ENCODE assay signal across 26 cellular contexts in genomic region chr18:36947820-36948348, GRCh38.
A peak's percentile ranks its signal among the peaks of the same experiment; 100 is the strongest.
DNase-seq lines count a peak whose midpoint lies in the region; FAIRE-seq and TF ChIP-seq lines count a peak whose summit lies in the region.
"Had no signal": no experiment of that assay in that cellular context is flagged by ENCODE, and none has a peak within 500 bp of the region (broad histone marks: within the 10 kb centered on the region; RNA-seq: fewer than 3 reads in every experiment).

No MANE protein-coding gene starts in this region.

- H3K4me3 ChIP-seq in Caco-2 (ENCODE audit: low read depth, low read length) = no peak overlapping the region
- H3K4me3 ChIP-seq in HUES64 (ENCODE audit: low read length) = peak overlapping the region; percentile 28
- peak overlapping the region in 1 of 4 experiments; percentile 19; a peak in 1 of 8 replicates for H3K4me3 ChIP-seq in H1 (ENCODE audit: extremely low read depth in 1 of 4, insufficient read depth in 2 of 4, low read depth in 3 of 4, low read length in 4 of 4)
- H3K4me3 ChIP-seq in small intestine (ENCODE audit: low read depth in 1 of 2, low read length in 2 of 2) = no peak overlapping the region
- H3K4me3 ChIP-seq: dorsolateral prefrontal cortex, lung, prostate gland, sigmoid colon had no signal

- CTCF ChIA-PET in Caco-2 (lab: Charles Lee) (no interaction called here), H1 (lab: Charles Lee; ENCODE audit: partially characterized antibody) (interaction anchor here (0.7 to 1.4 kb wide), 4 partner anchors 13 to 388 kb away, joined by 3 read pairs; no protein-coding TSS in a partner anchor)

- peaks cover 5% of the 10 kb centered on the region for H3K9me3 Mint-ChIP-seq in Caco-2 (ENCODE audit: unreplicated experiment)
- H3K9me3 Mint-ChIP-seq: activated naive CD8-positive, alpha-beta T cell treated with anti-CD3 and anti-CD28 coated beads, Interleukin-2, amount 10 ng/mL, durations not matched to agents 7 days and 5 days; CD8-positive, alpha-beta T cell; central memory CD8-positive, alpha-beta T cell had no signal

- peak overlapping the region; percentile 58 for H4K5ac ChIP-seq in H1 (ENCODE audit: insufficient read length, low read depth, low read length)

- H3K79me2 ChIP-seq in H1 (ENCODE audit: control insufficient read depth in 1 of 2, insufficient read depth in 2 of 2, low read length in 2 of 2) = no peaks in the 10 kb centered on the region

- H4K8ac ChIP-seq in H1 (ENCODE audit: extremely low read depth, insufficient read depth, low read length) = no peak overlapping the region

- TF ChIP-seq POLR2A in H1 (IDR thresholded peaks at IDR 0.05; ENCODE audit: control extremely low read depth in 1 of 2, low read depth in 2 of 2, low read length in 2 of 2) = no peak

- H3K4ac ChIP-seq in H1 (replicated peaks; ENCODE audit: insufficient read length, low read depth, low read length) = no peak overlapping the region

- no peak overlapping the region for H3K23ac ChIP-seq in H1 (ENCODE audit: insufficient read length)

- H3K9me3 ChIP-seq in Caco-2 (no peaks in the 10 kb centered on the region), HUES64 (ENCODE audit: insufficient read depth, low read depth, low read length) (no peaks in the 10 kb centered on the region), H1 (ENCODE audit: insufficient read depth in 2 of 2, low read depth in 1 of 2, low read length in 1 of 2) (no peaks in the 10 kb centered on the region), small intestine (ENCODE audit: control insufficient read depth, low read depth) (no peaks in the 10 kb centered on the region)
- H3K9me3 ChIP-seq: prostate gland, sigmoid colon had no signal

- H3K56ac ChIP-seq in H1 (replicated peaks; ENCODE audit: insufficient read length, low read depth, low read length) = no peak overlapping the region

- peak overlapping the region; percentile 91; the same call in 1 of the 2 replicates for H2BK5ac ChIP-seq in H1 (ENCODE audit: low read depth, low read length)

- no peak overlapping the region; the same call in 1 of the 2 replicates for H2BK12ac ChIP-seq in H1 (ENCODE audit: low read depth, low read length)

- H4K91ac ChIP-seq in H1 (replicated peaks; ENCODE audit: insufficient read length, low read length) = no peak overlapping the region

- H3K4me3 Mint-ChIP-seq in Caco-2 (ENCODE audit: unreplicated experiment) = peak overlapping the region; percentile 59
- H3K4me3 Mint-ChIP-seq: activated B cell treated with CpG ODN at 0.5 μM for 24 hours; activated naive CD8-positive, alpha-beta T cell treated with anti-CD3 and anti-CD28 coated beads, Interleukin-2, amount 10 ng/mL, durations not matched to agents 7 days and 5 days; CD8-positive, alpha-beta T cell; central memory CD8-positive, alpha-beta T cell had no signal

- no peak overlapping the region for H2BK20ac ChIP-seq in H1 (ENCODE audit: low read length)

- H3K14ac ChIP-seq in H1 (ENCODE audit: insufficient read length) = no peak overlapping the region

- POLR2A ChIA-PET in Caco-2 (lab: Charles Lee) = interaction anchor here (0.5 kb wide), 1 partner anchor 119 kb away, joined by 3 read pairs; the partner anchor contains the start of gene KIAA1328
- POLR2A ChIA-PET in H1 (lab: Charles Lee; ENCODE audit: partially characterized antibody) = interaction anchor here (1.2 to 1.3 kb wide), 2 partner anchors 13 to 14 kb away, joined by 3 read pairs; no protein-coding TSS in a partner anchor

- no peaks in the 10 kb centered on the region for H3K79me1 ChIP-seq in H1 (ENCODE audit: low read depth, low read length)

- no peak overlapping the region for H2BK120ac ChIP-seq in H1 (replicated peaks; ENCODE audit: low read depth, low read length)

- WGBS in HUES64 = 72% methylated on average over 6 of the region's 6 CpGs
- 38% methylated on average over 6 of the region's 6 CpGs; no CpG with 5 or more reads in 1 of the 2 experiments for WGBS in H1 (ENCODE audit: extremely low coverage in 1 of 2, insufficient coverage in 1 of 2, insufficient read length in 1 of 2, insufficient replicate concordance in 2 of 2, low coverage in 1 of 2, low lambda C conversion rate in 2 of 2, missing lambda C conversion rate in 1 of 2), 2 experiments
- 87 to 93% (median 92%) methylated on average over 6 of the region's 6 CpGs for WGBS in small intestine, 3 donors

- TF ChIP-seq CTCF in Caco-2 (IDR thresholded peaks at IDR 0.05; ENCODE audit: insufficient read depth in 1 of 2, low read depth in 1 of 2, low read length in 1 of 2, severe bottlenecking in 1 of 2, unreplicated experiment in 1 of 2) (no peak), H1 (IDR thresholded peaks at IDR 0.05; ENCODE audit: control extremely low read depth in 1 of 3, insufficient read depth in 1 of 3, low read depth in 1 of 3, low read length in 3 of 3) (no peak)

- H3K4me1 ChIP-seq in Caco-2 (no peaks in the 10 kb centered on the region), HUES64 (ENCODE audit: insufficient read depth, low read length) (peaks cover 58% of the 10 kb centered on the region), H1 (replicated peaks in 1 of 4; ENCODE audit: control insufficient read depth in 3 of 4, insufficient read depth in 4 of 4, low read length in 3 of 4) (peaks cover 0 to 27% (median 4%) of the 10 kb centered on the region in 4 experiments; a peak in 5 of 7 replicates), small intestine (ENCODE audit: control insufficient read depth in 2 of 2, insufficient read depth in 1 of 2, low read depth in 1 of 2, low read length in 1 of 2) (no peaks in the 10 kb centered on the region)
- H3K4me1 ChIP-seq: prostate gland, sigmoid colon had no signal

- TF ChIP-seq RAD21 in H1 (IDR thresholded peaks at IDR 0.05 in 1 of 2, conservative IDR thresholded peaks at IDR 0.05 in 1 of 2; ENCODE audit: low read depth in 2 of 2, low read length in 2 of 2) = peak in 1 of 2 experiments; percentile 14; a peak in 1 of 4 replicates

- FAIRE-seq in H1 (lab: Jason Lieb, UNC) (peak; percentile 99), small intestine (lab: Jason Lieb, UNC) (no peak)
- FAIRE-seq: A204.1, astrocyte, HepG2, kidney had no signal

- BruUV-seq in Caco-2 (replicated peaks; lab: Mats Ljungman, UMichigan) = no TSS peak

- intact Hi-C loops in Caco-2 (cut with micrococcal nuclease; ENCODE audit: unreplicated experiment) = loop anchor here (10.0 kb wide), 1 partner anchor 587 kb away; no protein-coding TSS in a partner anchor

- H3K36me3 ChIP-seq in Caco-2 (ENCODE audit: control insufficient read depth, insufficient read depth, low read length) (no peaks in the 10 kb centered on the region), HUES64 (ENCODE audit: insufficient read depth, low read length) (no peaks in the 10 kb centered on the region), H1 (ENCODE audit: control insufficient read depth in 2 of 4, insufficient read depth in 4 of 4, low read length in 3 of 4) (no peaks in the 10 kb centered on the region), small intestine (ENCODE audit: control insufficient read depth in 2 of 2, insufficient read depth in 2 of 2, low read length in 2 of 2) (no peaks in the 10 kb centered on the region)
- H3K36me3 ChIP-seq: prostate gland, sigmoid colon had no signal

- H3K4me2 ChIP-seq in H1 (ENCODE audit: insufficient read depth in 1 of 2, low read depth in 2 of 2, low read length in 2 of 2) = peak overlapping the region in 1 of 2 experiments; percentile 46; a peak in 2 of 4 replicates

- no peak overlapping the region; the same call in 1 of the 2 replicates for H3K18ac ChIP-seq in H1 (ENCODE audit: extremely low read depth, low read length)

- no peaks in the 10 kb centered on the region for H3K36me3 Mint-ChIP-seq in Caco-2 (ENCODE audit: insufficient read depth, unreplicated experiment)

- no peaks in the 10 kb centered on the region for H3K27me3 Mint-ChIP-seq in Caco-2 (ENCODE audit: insufficient read depth, unreplicated experiment)
- H3K27me3 Mint-ChIP-seq: activated B cell treated with CpG ODN at 0.5 μM for 24 hours; activated naive CD8-positive, alpha-beta T cell treated with anti-CD3 and anti-CD28 coated beads, Interleukin-2, amount 10 ng/mL, durations not matched to agents 7 days and 5 days; central memory CD8-positive, alpha-beta T cell had no signal

- H2AFZ ChIP-seq in H1 (ENCODE audit: low read length) = no peak overlapping the region

- H3K23me2 ChIP-seq in H1 (ENCODE audit: low read depth, low read length) = no peaks in the 10 kb centered on the region

- H3K27ac Mint-ChIP-seq in Caco-2 (ENCODE audit: unreplicated experiment) = peak overlapping the region; percentile 85
- H3K27ac Mint-ChIP-seq: activated B cell treated with CpG ODN at 0.5 μM for 24 hours; activated naive CD8-positive, alpha-beta T cell treated with anti-CD3 and anti-CD28 coated beads, Interleukin-2, amount 10 ng/mL, durations not matched to agents 7 days and 5 days; CD8-positive, alpha-beta T cell had no signal

- H3K27me3 ChIP-seq in Caco-2 (replicated peaks; ENCODE audit: control insufficient read depth, insufficient read depth, low read length) = no peaks in the 10 kb centered on the region
- no peaks in the 10 kb centered on the region for H3K27me3 ChIP-seq in HUES64 (ENCODE audit: insufficient read depth, low read length)
- no peaks in the 10 kb centered on the region for H3K27me3 ChIP-seq in H1 (replicated peaks in 1 of 4; ENCODE audit: control insufficient read depth in 3 of 4, extremely low read depth in 1 of 4, insufficient read depth in 3 of 4, low read length in 3 of 4)
- H3K27me3 ChIP-seq in small intestine (ENCODE audit: control insufficient read depth in 2 of 2, insufficient read depth in 2 of 2, low read length in 2 of 2) = no peaks in the 10 kb centered on the region
- H3K27me3 ChIP-seq: dorsolateral prefrontal cortex, sigmoid colon had no signal

- H3K27ac ChIP-seq in HUES64 (ENCODE audit: low read depth, low read length) = peak overlapping the region; percentile 72
- peak overlapping the region; percentile 77 for H3K27ac ChIP-seq in H1 (ENCODE audit: low read depth, low read length)
- H3K27ac ChIP-seq in small intestine (ENCODE audit: low read depth in 1 of 2, low read length in 1 of 2) = no peak overlapping the region
- H3K27ac ChIP-seq: dorsolateral prefrontal cortex, prostate gland, sigmoid colon had no signal

- DNase-seq in Caco-2 (peak in 1 of 2 experiments; percentile 30), H1 (ENCODE audit: low read depth in 1 of 2, low spot score in 2 of 2) (peak in 1 of 2 experiments; percentile 85), islet precursor cell (peak; percentile 82), small intestine (no peak), G401 (ENCODE audit: low spot score) (no peak), NCI-H69 (lab: John Stamatoyannopoulos, UW) (no peak)
- no peak for DNase-seq in activated CD8-positive, alpha-beta memory T cell treated with anti-CD3 and anti-CD28 coated beads, Interleukin-2, amount 50 U/mL, for 4 hours
- DNase-seq: activated B cell treated with CpG ODN at 0.5 μM for 24 hours; activated naive CD8-positive, alpha-beta T cell treated with anti-CD3 and anti-CD28 coated beads, Interleukin-2, amount 10 ng/mL, durations not matched to agents 7 days and 5 days; AML-193; CD8-positive, alpha-beta T cell; dorsolateral prefrontal cortex; foreskin fibroblast; GOT3; kidney; NCI-H187 treated with DMSO at 0.1 percent for 48 hours; NCI-H2227 treated with DMSO at 0.1 percent for 48 hours; NCI-H82; sigmoid colon had no signal

- no peaks in the 10 kb centered on the region for H3K4me1 Mint-ChIP-seq in Caco-2 (ENCODE audit: low read depth, unreplicated experiment)
- H3K4me1 Mint-ChIP-seq: activated B cell treated with CpG ODN at 0.5 μM for 24 hours; activated naive CD8-positive, alpha-beta T cell treated with anti-CD3 and anti-CD28 coated beads, Interleukin-2, amount 10 ng/mL, durations not matched to agents 7 days and 5 days had no signal

- in situ Hi-C loops in G401 (cut with HindIII; ENCODE audit: low sequenced_read_pairs) = no loop called here

- no peak overlapping the region for H2AK5ac ChIP-seq in H1 (ENCODE audit: low read depth, low read length)

- H3K9ac ChIP-seq in HUES64 (ENCODE audit: low read depth, low read length) (peak overlapping the region; percentile 56), H1 (replicated peaks in 1 of 4; ENCODE audit: extremely low read depth in 1 of 4, low read depth in 3 of 4, low read length in 3 of 4) (no peak overlapping the region)

- no peak overlapping the region for H2BK15ac ChIP-seq in H1 (ENCODE audit: low read length)

- no peaks in the 10 kb centered on the region for H4K20me1 ChIP-seq in H1 (replicated peaks in 1 of 2; ENCODE audit: control insufficient read depth in 1 of 2, insufficient read depth in 2 of 2, low read length in 2 of 2)

- peak in 1 of 2 experiments; percentile 89; a peak in 1 of 3 replicates for TF ChIP-seq EP300 in H1 (IDR thresholded peaks at IDR 0.05; ENCODE audit: borderline replicate concordance in 1 of 2, low read depth in 2 of 2, low read length in 2 of 2)

Comparison
In these comparisons a context has a peak if more than half of its experiments do, and no peak if none do; other contexts are left out.
1. H3K27ac ChIP-seq: peak in HUES64 (single experiment) and H1 (single experiment); none in small intestine (0 of 2).